9 cellular contexts compared by ENCODE assay signal in genomic region chr1:198234511-198235251, GRCh38.
DNase-seq lines count a peak whose midpoint lies in the region; FAIRE-seq and TF ChIP-seq lines count a peak whose summit lies in the region.
"Had no signal": no experiment of that assay in that cellular context is flagged by ENCODE, and none has a peak within 500 bp of the region (broad histone marks: within the 10 kb centered on the region; RNA-seq: fewer than 3 reads in every experiment).

No MANE protein-coding gene starts in this region.

- H3K9me3 ChIP-seq in small intestine (ENCODE audit: control insufficient read depth, low read depth): no peaks in the 10 kb centered on the region

- no peak overlapping the region for H3K27ac ChIP-seq in small intestine (ENCODE audit: low read depth in 1 of 2, low read length in 1 of 2)

- peaks cover 0 to 1% of the 10 kb centered on the region in 2 donors for H3K36me3 ChIP-seq in small intestine (ENCODE audit: control insufficient read depth in 2 of 2, insufficient read depth in 2 of 2, low read length in 2 of 2)

- DNase-seq in NCI-H82 (lab: John Stamatoyannopoulos, UW) (peak; percentile 37), NCI-H82 treated with DMSO at 0.1 percent for 48 hours (lab: John Stamatoyannopoulos, UW; ENCODE audit: unreplicated experiment) (no peak), OCI-M1 (lab: John Stamatoyannopoulos, UW) (peak; percentile 57), fibroblast of villous mesenchyme (ENCODE audit: low read depth) (peak; percentile 59), small intestine (peak; percentile 42), posterior cingulate gyrus (no peak), GOT3 (lab: John Stamatoyannopoulos, UW) (no peak), retina (no peak)
- DNase-seq: AML-193 had no signal

- H3K27me3 ChIP-seq in small intestine (ENCODE audit: control insufficient read depth in 2 of 2, insufficient read depth in 2 of 2, low read length in 2 of 2): no peaks in the 10 kb centered on the region

- no peak for FAIRE-seq in small intestine (lab: Jason Lieb, UNC)

- intact Hi-C loops in posterior cingulate gyrus (cut with DNase I): no loop called here

- no peak for TF ChIP-seq CTCF in fibroblast of villous mesenchyme (IDR thresholded peaks at IDR 0.05; ENCODE audit: insufficient read depth, low read depth, low read length)

- H3K4me3 ChIP-seq in fibroblast of villous mesenchyme (ENCODE audit: low read depth, low read length) (peak overlapping the region; percentile 48), small intestine (ENCODE audit: low read depth in 1 of 2, low read length in 2 of 2) (no peak overlapping the region)

- WGBS in small intestine, 3 donors: 11 to 25% (median 21%) methylated on average over 5 of the region's 5 CpGs

- peaks cover 0 to 8% of the 10 kb centered on the region in 2 donors for H3K4me1 ChIP-seq in small intestine (ENCODE audit: control insufficient read depth in 2 of 2, insufficient read depth in 1 of 2, low read depth in 1 of 2, low read length in 1 of 2)

Comparison
In these comparisons a context has a peak if more than half of its experiments do, and no peak if none do; other contexts are left out.
1. DNase-seq: peak in NCI-H82 (single experiment), OCI-M1 (single experiment), fibroblast of villous mesenchyme (single experiment) and small intestine (single experiment); none in NCI-H82 treated with DMSO at 0.1 percent for 48 hours (single experiment), posterior cingulate gyrus (0 of 10), GOT3 (single experiment) and retina (single experiment).